In the genomic region with DNA sequence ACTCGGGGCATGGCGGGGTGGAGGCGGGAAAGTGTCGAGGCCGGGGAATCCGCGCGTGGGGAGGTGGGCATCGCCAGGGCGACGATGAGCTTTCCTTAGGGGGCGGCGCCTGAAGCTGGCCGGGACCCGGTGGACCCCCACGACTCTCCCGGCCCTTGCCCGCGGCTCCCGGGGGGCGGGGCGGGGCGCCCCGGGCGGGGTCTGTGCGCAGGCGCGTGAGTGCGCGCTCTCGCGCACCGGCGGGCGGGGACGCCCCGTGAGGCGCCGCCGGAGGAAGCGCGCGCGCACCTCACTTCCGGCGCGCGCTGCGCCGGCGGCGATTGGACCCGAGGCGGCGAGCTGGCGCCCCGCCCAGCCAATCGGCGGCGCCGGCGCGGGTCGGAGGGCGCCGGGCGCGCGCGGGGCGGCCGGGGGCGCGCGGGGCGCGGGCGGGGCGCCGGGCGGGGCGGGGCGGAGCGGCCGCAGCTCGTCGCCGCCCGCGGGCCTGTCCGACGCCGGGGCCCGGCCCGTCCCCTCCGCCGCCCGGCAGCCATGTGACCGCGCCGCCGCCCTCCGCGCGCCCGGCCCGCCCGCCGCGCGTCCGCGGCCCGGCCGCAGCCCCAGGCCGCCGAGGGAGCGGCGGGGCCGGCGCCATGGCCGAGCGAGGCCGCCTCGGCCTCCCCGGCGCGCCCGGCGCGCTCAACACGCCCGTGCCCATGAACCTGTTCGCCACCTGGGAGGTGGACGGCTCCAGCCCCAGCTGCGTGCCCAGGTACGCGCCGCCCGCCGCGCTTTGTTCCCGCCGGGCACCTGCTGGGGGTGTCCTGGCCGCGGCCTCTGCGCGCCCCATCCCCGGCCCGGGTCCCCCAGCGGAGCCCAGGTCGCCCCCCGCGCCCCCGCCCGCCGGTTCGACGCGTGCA, we compare ENCODE assay signal across 1 cellular context.
TF ChIP-seq lines count a peak whose summit lies in the region.

A gene (plus strand): TSS at position 462 of the 899 bp plus-strand sequence. CDS start 171 bp downstream, at position 633.

TF ChIP-seq in HepG2, 621 proteins besides CTCF, POLR2A, EP300 and RAD21:
- TF ChIP-seq, protein P1, sequence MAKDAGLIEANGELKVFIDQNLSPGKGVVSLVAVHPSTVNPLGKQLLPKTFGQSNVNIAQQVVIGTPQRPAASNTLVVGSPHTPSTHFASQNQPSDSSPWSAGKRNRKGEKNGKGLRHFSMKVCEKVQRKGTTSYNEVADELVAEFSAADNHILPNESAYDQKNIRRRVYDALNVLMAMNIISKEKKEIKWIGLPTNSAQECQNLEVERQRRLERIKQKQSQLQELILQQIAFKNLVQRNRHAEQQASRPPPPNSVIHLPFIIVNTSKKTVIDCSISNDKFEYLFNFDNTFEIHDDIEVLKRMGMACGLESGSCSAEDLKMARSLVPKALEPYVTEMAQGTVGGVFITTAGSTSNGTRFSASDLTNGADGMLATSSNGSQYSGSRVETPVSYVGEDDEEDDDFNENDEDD (CRISPR knock-in tag; IDR thresholded peaks at IDR 0.05; ENCODE audit: borderline replicate concordance): peak; percentile 37; the same call in 1 of the 2 replicates
- TF ChIP-seq TBX3 (IDR thresholded peaks at IDR 0.05; ENCODE audit: borderline replicate concordance) (no peak), YEATS4 (CRISPR knock-in tag; IDR thresholded peaks at IDR 0.05; ENCODE audit: borderline replicate concordance) (peak; percentile 69), ZNF761 (CRISPR knock-in tag; conservative IDR thresholded peaks at IDR 0.05) (no peak), HNRNPK (IDR thresholded peaks at IDR 0.05; ENCODE audit: low read depth, low read length, poor library complexity, severe bottlenecking) (peak; percentile 55), NFYB (CRISPR knock-in tag; IDR thresholded peaks at IDR 0.05) (peak; percentile 32; the same call in 1 of the 2 replicates), NFYC (CRISPR knock-in tag; IDR thresholded peaks at IDR 0.05) (0 out of 2 replicates have a peak, but pooled peaks have one; percentile 12), ZNF83 (CRISPR knock-in tag; IDR thresholded peaks at IDR 0.05; ENCODE audit: borderline replicate concordance) (no peak), TAF1 (CRISPR knock-in tag; IDR thresholded peaks at IDR 0.05) (0 out of 2 replicates have a peak, but pooled peaks have one; percentile 5), GABPB1 (CRISPR knock-in tag; IDR thresholded peaks at IDR 0.05) (peak; percentile 70), PHF8 (CRISPR knock-in tag; IDR thresholded peaks at IDR 0.05) (peak; percentile 30), GABPA (IDR thresholded peaks at IDR 0.05; ENCODE audit: low read depth, low read length) (peak; percentile 70), GABPA (CRISPR knock-in tag; IDR thresholded peaks at IDR 0.05; ENCODE audit: low read depth) (no peak), MEIS2 (CRISPR knock-in tag; IDR thresholded peaks at IDR 0.05) (0 out of 2 replicates have a peak, but pooled peaks have one; percentile 40), SPEN (CRISPR knock-in tag; IDR thresholded peaks at IDR 0.05; ENCODE audit: low read depth) (peak; percentile 9; the same call in 1 of the 2 replicates), IRF2 (CRISPR knock-in tag; IDR thresholded peaks at IDR 0.05) (no peak), SAP130 (CRISPR knock-in tag; IDR thresholded peaks at IDR 0.05; ENCODE audit: low read depth) (peak; percentile 9; the same call in 1 of the 2 replicates), MXI1 (IDR thresholded peaks at IDR 0.05; ENCODE audit: borderline replicate concordance, low read depth, low read length) (0 out of 3 replicates have a peak, but pooled peaks have one; percentile 9), ZNF446 (CRISPR knock-in tag; IDR thresholded peaks at IDR 0.05) (no peak), RBFOX2 (IDR thresholded peaks at IDR 0.05; ENCODE audit: low read depth, low read length) (peak; percentile 39; the same call in 1 of the 2 replicates), ZNF101 (CRISPR knock-in tag; IDR thresholded peaks at IDR 0.05; ENCODE audit: borderline replicate concordance, low read depth) (no peak), MAZ (IDR thresholded peaks at IDR 0.05; ENCODE audit: borderline replicate concordance, low read depth, low read length) (peak; percentile 48; the same call in 1 of the 2 replicates), MAZ (CRISPR knock-in tag; IDR thresholded peaks at IDR 0.05; ENCODE audit: low read depth) (peak; percentile 29; the same call in 1 of the 2 replicates), YY1 (IDR thresholded peaks at IDR 0.05; ENCODE audit: insufficient read depth, insufficient replicate concordance, low read depth, low read length) (peak; percentile 27), KDM5B (CRISPR knock-in tag; IDR thresholded peaks at IDR 0.05; ENCODE audit: borderline replicate concordance) (peak; percentile 51; the same call in 1 of the 2 replicates), ZNF30 (CRISPR knock-in tag; IDR thresholded peaks at IDR 0.05) (no peak), ZFY (CRISPR knock-in tag; IDR thresholded peaks at IDR 0.05) (peak; percentile 36; the same call in 1 of the 2 replicates), ZNF777 (CRISPR knock-in tag; IDR thresholded peaks at IDR 0.05) (peak; percentile 29; the same call in 1 of the 2 replicates), ZIK1 (CRISPR knock-in tag; IDR thresholded peaks at IDR 0.05; ENCODE audit: borderline replicate concordance, low read depth) (peak; percentile 14; the same call in 1 of the 2 replicates), ISL2 (CRISPR knock-in tag; IDR thresholded peaks at IDR 0.05) (0 out of 2 replicates have a peak, but pooled peaks have one; percentile 21)
- TF ChIP-seq, protein P2, sequence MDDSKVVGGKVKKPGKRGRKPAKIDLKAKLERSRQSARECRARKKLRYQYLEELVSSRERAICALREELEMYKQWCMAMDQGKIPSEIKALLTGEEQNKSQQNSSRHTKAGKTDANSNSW (CRISPR knock-in tag; IDR thresholded peaks at IDR 0.05; ENCODE audit: borderline replicate concordance): no peak
- TF ChIP-seq, protein P3, sequence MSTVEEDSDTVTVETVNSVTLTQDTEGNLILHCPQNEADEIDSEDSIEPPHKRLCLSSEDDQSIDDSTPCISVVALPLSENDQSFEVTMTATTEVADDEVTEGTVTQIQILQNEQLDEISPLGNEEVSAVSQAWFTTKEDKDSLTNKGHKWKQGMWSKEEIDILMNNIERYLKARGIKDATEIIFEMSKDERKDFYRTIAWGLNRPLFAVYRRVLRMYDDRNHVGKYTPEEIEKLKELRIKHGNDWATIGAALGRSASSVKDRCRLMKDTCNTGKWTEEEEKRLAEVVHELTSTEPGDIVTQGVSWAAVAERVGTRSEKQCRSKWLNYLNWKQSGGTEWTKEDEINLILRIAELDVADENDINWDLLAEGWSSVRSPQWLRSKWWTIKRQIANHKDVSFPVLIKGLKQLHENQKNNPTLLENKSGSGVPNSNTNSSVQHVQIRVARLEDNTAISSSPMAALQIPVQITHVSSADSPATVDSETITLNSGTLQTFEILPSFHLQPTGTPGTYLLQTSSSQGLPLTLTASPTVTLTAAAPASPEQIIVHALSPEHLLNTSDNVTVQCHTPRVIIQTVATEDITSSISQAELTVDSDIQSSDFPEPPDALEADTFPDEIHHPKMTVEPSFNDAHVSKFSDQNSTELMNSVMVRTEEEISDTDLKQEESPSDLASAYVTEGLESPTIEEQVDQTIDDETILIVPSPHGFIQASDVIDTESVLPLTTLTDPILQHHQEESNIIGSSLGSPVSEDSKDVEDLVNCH (CRISPR knock-in tag; IDR thresholded peaks at IDR 0.05): no peak
- TF ChIP-seq, protein P4, sequence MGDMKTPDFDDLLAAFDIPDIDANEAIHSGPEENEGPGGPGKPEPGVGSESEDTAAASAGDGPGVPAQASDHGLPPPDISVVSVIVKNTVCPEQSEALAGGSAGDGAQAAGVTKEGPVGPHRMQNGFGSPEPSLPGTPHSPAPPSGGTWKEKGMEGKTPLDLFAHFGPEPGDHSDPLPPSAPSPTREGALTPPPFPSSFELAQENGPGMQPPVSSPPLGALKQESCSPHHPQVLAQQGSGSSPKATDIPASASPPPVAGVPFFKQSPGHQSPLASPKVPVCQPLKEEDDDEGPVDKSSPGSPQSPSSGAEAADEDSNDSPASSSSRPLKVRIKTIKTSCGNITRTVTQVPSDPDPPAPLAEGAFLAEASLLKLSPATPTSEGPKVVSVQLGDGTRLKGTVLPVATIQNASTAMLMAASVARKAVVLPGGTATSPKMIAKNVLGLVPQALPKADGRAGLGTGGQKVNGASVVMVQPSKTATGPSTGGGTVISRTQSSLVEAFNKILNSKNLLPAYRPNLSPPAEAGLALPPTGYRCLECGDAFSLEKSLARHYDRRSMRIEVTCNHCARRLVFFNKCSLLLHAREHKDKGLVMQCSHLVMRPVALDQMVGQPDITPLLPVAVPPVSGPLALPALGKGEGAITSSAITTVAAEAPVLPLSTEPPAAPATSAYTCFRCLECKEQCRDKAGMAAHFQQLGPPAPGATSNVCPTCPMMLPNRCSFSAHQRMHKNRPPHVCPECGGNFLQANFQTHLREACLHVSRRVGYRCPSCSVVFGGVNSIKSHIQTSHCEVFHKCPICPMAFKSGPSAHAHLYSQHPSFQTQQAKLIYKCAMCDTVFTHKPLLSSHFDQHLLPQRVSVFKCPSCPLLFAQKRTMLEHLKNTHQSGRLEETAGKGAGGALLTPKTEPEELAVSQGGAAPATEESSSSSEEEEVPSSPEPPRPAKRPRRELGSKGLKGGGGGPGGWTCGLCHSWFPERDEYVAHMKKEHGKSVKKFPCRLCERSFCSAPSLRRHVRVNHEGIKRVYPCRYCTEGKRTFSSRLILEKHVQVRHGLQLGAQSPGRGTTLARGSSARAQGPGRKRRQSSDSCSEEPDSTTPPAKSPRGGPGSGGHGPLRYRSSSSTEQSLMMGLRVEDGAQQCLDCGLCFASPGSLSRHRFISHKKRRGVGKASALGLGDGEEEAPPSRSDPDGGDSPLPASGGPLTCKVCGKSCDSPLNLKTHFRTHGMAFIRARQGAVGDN (CRISPR knock-in tag; IDR thresholded peaks at IDR 0.05): peak; percentile 14; the same call in 1 of the 2 replicates
- TF ChIP-seq, protein P5, sequence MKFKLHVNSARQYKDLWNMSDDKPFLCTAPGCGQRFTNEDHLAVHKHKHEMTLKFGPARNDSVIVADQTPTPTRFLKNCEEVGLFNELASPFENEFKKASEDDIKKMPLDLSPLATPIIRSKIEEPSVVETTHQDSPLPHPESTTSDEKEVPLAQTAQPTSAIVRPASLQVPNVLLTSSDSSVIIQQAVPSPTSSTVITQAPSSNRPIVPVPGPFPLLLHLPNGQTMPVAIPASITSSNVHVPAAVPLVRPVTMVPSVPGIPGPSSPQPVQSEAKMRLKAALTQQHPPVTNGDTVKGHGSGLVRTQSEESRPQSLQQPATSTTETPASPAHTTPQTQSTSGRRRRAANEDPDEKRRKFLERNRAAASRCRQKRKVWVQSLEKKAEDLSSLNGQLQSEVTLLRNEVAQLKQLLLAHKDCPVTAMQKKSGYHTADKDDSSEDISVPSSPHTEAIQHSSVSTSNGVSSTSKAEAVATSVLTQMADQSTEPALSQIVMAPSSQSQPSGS (CRISPR knock-in tag; IDR thresholded peaks at IDR 0.05): no peak
- TF ChIP-seq, protein P6, sequence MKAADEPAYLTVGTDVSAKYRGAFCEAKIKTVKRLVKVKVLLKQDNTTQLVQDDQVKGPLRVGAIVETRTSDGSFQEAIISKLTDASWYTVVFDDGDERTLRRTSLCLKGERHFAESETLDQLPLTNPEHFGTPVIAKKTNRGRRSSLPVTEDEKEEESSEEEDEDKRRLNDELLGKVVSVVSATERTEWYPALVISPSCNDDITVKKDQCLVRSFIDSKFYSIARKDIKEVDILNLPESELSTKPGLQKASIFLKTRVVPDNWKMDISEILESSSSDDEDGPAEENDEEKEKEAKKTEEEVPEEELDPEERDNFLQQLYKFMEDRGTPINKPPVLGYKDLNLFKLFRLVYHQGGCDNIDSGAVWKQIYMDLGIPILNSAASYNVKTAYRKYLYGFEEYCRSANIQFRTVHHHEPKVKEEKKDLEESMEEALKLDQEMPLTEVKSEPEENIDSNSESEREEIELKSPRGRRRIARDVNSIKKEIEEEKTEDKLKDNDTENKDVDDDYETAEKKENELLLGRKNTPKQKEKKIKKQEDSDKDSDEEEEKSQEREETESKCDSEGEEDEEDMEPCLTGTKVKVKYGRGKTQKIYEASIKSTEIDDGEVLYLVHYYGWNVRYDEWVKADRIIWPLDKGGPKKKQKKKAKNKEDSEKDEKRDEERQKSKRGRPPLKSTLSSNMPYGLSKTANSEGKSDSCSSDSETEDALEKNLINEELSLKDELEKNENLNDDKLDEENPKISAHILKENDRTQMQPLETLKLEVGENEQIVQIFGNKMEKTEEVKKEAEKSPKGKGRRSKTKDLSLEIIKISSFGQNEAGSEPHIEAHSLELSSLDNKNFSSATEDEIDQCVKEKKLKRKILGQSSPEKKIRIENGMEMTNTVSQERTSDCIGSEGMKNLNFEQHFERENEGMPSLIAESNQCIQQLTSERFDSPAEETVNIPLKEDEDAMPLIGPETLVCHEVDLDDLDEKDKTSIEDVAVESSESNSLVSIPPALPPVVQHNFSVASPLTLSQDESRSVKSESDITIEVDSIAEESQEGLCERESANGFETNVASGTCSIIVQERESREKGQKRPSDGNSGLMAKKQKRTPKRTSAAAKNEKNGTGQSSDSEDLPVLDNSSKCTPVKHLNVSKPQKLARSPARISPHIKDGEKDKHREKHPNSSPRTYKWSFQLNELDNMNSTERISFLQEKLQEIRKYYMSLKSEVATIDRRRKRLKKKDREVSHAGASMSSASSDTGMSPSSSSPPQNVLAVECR (CRISPR knock-in tag; IDR thresholded peaks at IDR 0.05; ENCODE audit: borderline replicate concordance): peak; percentile 46; the same call in 1 of the 2 replicates
- TF ChIP-seq, protein P7, sequence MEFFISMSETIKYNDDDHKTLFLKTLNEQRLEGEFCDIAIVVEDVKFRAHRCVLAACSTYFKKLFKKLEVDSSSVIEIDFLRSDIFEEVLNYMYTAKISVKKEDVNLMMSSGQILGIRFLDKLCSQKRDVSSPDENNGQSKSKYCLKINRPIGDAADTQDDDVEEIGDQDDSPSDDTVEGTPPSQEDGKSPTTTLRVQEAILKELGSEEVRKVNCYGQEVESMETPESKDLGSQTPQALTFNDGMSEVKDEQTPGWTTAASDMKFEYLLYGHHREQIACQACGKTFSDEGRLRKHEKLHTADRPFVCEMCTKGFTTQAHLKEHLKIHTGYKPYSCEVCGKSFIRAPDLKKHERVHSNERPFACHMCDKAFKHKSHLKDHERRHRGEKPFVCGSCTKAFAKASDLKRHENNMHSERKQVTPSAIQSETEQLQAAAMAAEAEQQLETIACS (CRISPR knock-in tag; IDR thresholded peaks at IDR 0.05): peak; percentile 84
- TF ChIP-seq, protein P8, sequence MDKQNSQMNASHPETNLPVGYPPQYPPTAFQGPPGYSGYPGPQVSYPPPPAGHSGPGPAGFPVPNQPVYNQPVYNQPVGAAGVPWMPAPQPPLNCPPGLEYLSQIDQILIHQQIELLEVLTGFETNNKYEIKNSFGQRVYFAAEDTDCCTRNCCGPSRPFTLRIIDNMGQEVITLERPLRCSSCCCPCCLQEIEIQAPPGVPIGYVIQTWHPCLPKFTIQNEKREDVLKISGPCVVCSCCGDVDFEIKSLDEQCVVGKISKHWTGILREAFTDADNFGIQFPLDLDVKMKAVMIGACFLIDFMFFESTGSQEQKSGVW (CRISPR knock-in tag; IDR thresholded peaks at IDR 0.05; ENCODE audit: borderline replicate concordance): no peak
